Comparison of ENCODE assay signal across 10 cellular contexts in genomic region chr18:63444567-63444966, GRCh38. TPM values are rescaled to one million over a fixed set of nuclear protein-coding genes. Genes with fewer than 3 reads are reported as not detected.
DNase-seq lines count a peak whose midpoint lies in the region; ATAC-seq, FAIRE-seq and TF ChIP-seq lines count a peak whose summit lies in the region.
"Had no signal": no experiment of that assay in that cellular context is flagged by ENCODE, and none has a peak within 500 bp of the region (broad histone marks: within the 10 kb centered on the region; RNA-seq: fewer than 3 reads in every experiment).

No MANE protein-coding gene starts in this region.

- peak overlapping the region; percentile 79; the same call in 1 of the 2 replicates for H2AFZ ChIP-seq in Karpas-422 (ENCODE audit: low read length)

- H3K36me3 Mint-ChIP-seq in natural killer cell: no peaks in the 10 kb centered on the region

- intact Hi-C loops in natural killer cell (cut with micrococcal nuclease): no loop called here

- no peak overlapping the region for H3K27ac Mint-ChIP-seq in natural killer cell

- peaks cover 6 to 7% of the 10 kb centered on the region in 2 donors for H3K27me3 Mint-ChIP-seq in natural killer cell (ENCODE audit: low read depth in 2 of 2)

- H3K4me3 Mint-ChIP-seq in natural killer cell: no peak overlapping the region

- H3K4me3 ChIP-seq in Karpas-422 (ENCODE audit: low read length): no peak overlapping the region
- no peak overlapping the region for H3K4me3 ChIP-seq in bronchial epithelial cell (ENCODE audit: low read depth, low read length)

- no peak overlapping the region for H3K27ac ChIP-seq in Karpas-422 (ENCODE audit: low read length)

- H3K79me2 ChIP-seq in Karpas-422 (ENCODE audit: low read length): no peaks in the 10 kb centered on the region

- H3K9me3 Mint-ChIP-seq in natural killer cell: no peaks in the 10 kb centered on the region

- peak in 2 of 3 donors; percentile 25 to 35 for ATAC-seq in natural killer cell
- ATAC-seq: SK-N-SH treated with all-trans-retinoic acid at 6 μM for 48 hours had no signal

- FAIRE-seq in D721Med (lab: Jason Lieb, UNC) (peak; percentile 92), bronchial epithelial cell (lab: Jason Lieb, UNC) (peak; percentile 13)

- no peak for DNase-seq in D721Med (ENCODE audit: insufficient read length, low spot score)
- peak; percentile 80 for DNase-seq in Karpas-422
- DNase-seq in bronchial epithelial cell (ENCODE audit: low read depth): peak; percentile 99
- DNase-seq in natural killer cell: no peak
- DNase-seq in GOT3 (lab: John Stamatoyannopoulos, UW): no peak
- no peak for DNase-seq in NCI-H1092 (lab: John Stamatoyannopoulos, UW)
- no peak for DNase-seq in NCI-H2107 (lab: John Stamatoyannopoulos, UW)
- DNase-seq in activated naive CD4-positive, alpha-beta T cell (lab: John Stamatoyannopoulos, UW): no peak

- H4K20me1 ChIP-seq in Karpas-422 (ENCODE audit: insufficient read depth, low read depth, low read length): no peaks in the 10 kb centered on the region

- H3K36me3 ChIP-seq in Karpas-422 (ENCODE audit: insufficient read depth, low read length) (no peaks in the 10 kb centered on the region), bronchial epithelial cell (ENCODE audit: control insufficient read depth, insufficient read depth, low read length) (no peaks in the 10 kb centered on the region)

- H3K27me3 ChIP-seq in Karpas-422 (ENCODE audit: low read length) (no peaks in the 10 kb centered on the region), bronchial epithelial cell (ENCODE audit: control insufficient read depth, insufficient read depth, low read length) (no peaks in the 10 kb centered on the region)

- H3K9ac ChIP-seq in Karpas-422 (ENCODE audit: low read length): no peak overlapping the region

- no peaks in the 10 kb centered on the region for H3K4me1 Mint-ChIP-seq in natural killer cell

- H3K4me1 ChIP-seq in Karpas-422 (ENCODE audit: low read length): peaks cover 21% of the 10 kb centered on the region

- H3K4me2 ChIP-seq in Karpas-422 (ENCODE audit: low read depth, low read length, poor library complexity, severe bottlenecking): peak overlapping the region; percentile 32

- TF ChIP-seq CTCF in D721Med (IDR thresholded peaks at IDR 0.05; ENCODE audit: insufficient read depth, missing control alignments) (no peak), bronchial epithelial cell (IDR thresholded peaks at IDR 0.05; ENCODE audit: insufficient read depth, low read length, severe bottlenecking) (no peak), natural killer cell (IDR thresholded peaks at IDR 0.05) (no peak)

- H3K9me3 ChIP-seq in Karpas-422 (ENCODE audit: low read length): no peaks in the 10 kb centered on the region

- no peaks in the 10 kb centered on the region for H3K9me2 ChIP-seq in Karpas-422 (replicated peaks; ENCODE audit: insufficient read depth, low read length)

RNA-seq across cellular contexts. Expression of gene VPS4B, which starts 22.3 kb away (rescaled TPM):
- total RNA-seq in Karpas-422 (2014; rRNA removed; shearing (Covaris generic); ENCODE audit: low replicate concordance): 58.5 and 62.7 TPM in 2 replicates
- total RNA-seq in bronchial epithelial cell (120 and 167 TPM in 2 replicates), natural killer cell (100 to 1,000 TPM; 101 to 128 (median 107) TPM)

RNA-seq across cellular contexts. Expression of gene SERPINB5, which starts 32.2 kb away (rescaled TPM):
- total RNA-seq in Karpas-422 (2014; rRNA removed; shearing (Covaris generic); ENCODE audit: low replicate concordance): 1.0 TPM in 1 of 2 replicates, not detected in the other
- 440 and 513 TPM in 2 replicates for total RNA-seq in bronchial epithelial cell
- total RNA-seq in natural killer cell: not detected
- total RNA-seq: mononuclear cell had no signal

Comparison
In these comparisons a context has a peak if more than half of its experiments do, and no peak if none do; other contexts are left out.
1. DNase-seq: peak in Karpas-422 (single experiment) and bronchial epithelial cell (single experiment); none in D721Med (single experiment), natural killer cell (single experiment), GOT3 (single experiment), NCI-H1092 (single experiment), NCI-H2107 (single experiment) and activated naive CD4-positive, alpha-beta T cell (0 of 4).
2. RNA of gene SERPINB5, which starts 32.2 kb away (total RNA-seq): 440 to 513 TPM in bronchial epithelial cell; 1.0 TPM in Karpas-422 and not detected in natural killer cell; every median in the first group is over 100 times any median in the second.